ENCODE assay signal across 30 cellular contexts in genomic region chr15:24948495-24948894, GRCh38. TPM values are rescaled to one million over a fixed set of nuclear protein-coding genes. Genes with fewer than 3 reads are reported as not detected.
A peak's percentile ranks its signal among the peaks of the same experiment; 100 is the strongest.
DNase-seq lines count a peak whose midpoint lies in the region; ATAC-seq, FAIRE-seq and TF ChIP-seq lines count a peak whose summit lies in the region.
"Had no signal": no experiment of that assay in that cellular context is flagged by ENCODE, and none has a peak within 500 bp of the region (broad histone marks: within the 10 kb centered on the region; RNA-seq: fewer than 3 reads in every experiment).

No MANE protein-coding gene starts in this region.

- TF ChIP-seq EP300 in HepG2 (IDR thresholded peaks at IDR 0.05; ENCODE audit: low read depth in 2 of 2, low read length in 2 of 2) (no peak), HepG2 (CRISPR knock-in tag; IDR thresholded peaks at IDR 0.05; ENCODE audit: borderline replicate concordance) (no peak)

- H3K9me3 ChIP-seq in HepG2 (ENCODE audit: low read length): peaks cover 14% of the 10 kb centered on the region
- H3K9me3 ChIP-seq in right lobe of liver: no peaks in the 10 kb centered on the region
- H3K9me3 ChIP-seq: A549, BE2C had no signal

- H3K79me2 ChIP-seq in HepG2 (ENCODE audit: insufficient read depth, low read length): no peaks in the 10 kb centered on the region

- H3K27me3 ChIP-seq in HepG2 (ENCODE audit: control insufficient read depth in 1 of 2, insufficient read depth in 2 of 2, low read length in 2 of 2) (no peaks in the 10 kb centered on the region), right lobe of liver (no peaks in the 10 kb centered on the region)
- H3K27me3 ChIP-seq: BE2C; BLaER1; BLaER1 treated with 17β-estradiol and CSF1 and Interleukin-3, amounts not matched to agents 10 nM and 100 nM had no signal

- TF ChIP-seq RAD21 in HepG2 (CRISPR knock-in tag; IDR thresholded peaks at IDR 0.05): no peak

- H3K4me3 ChIP-seq in HepG2 (replicated peaks in 1 of 3; ENCODE audit: insufficient read depth in 1 of 3, low read depth in 2 of 3, low read length in 3 of 3): no peak overlapping the region
- H3K4me3 ChIP-seq in right lobe of liver: no peak overlapping the region
- H3K4me3 ChIP-seq: A549; BLaER1; BLaER1 treated with 17β-estradiol and CSF1 and Interleukin-3, amounts not matched to agents 10 nM and 100 nM had no signal

- H2AFZ ChIP-seq in HepG2 (ENCODE audit: low read length): no peak overlapping the region

- BruUV-seq in HepG2 (replicated peaks; lab: Mats Ljungman, UMichigan): no TSS peak

- intact Hi-C loops in HepG2 (cut with micrococcal nuclease; ENCODE audit: unreplicated experiment): no loop called here
- intact Hi-C loops in right lobe of liver (cut with DNase I): no loop called here

- in situ Hi-C loops in HepG2 (cut with HindIII; ENCODE audit: extremely low pct_ligation_motif_present, low pct_unique_long_range_greater_than_20kb): no loop called here

- no peak overlapping the region for H3K4me2 ChIP-seq in HepG2 (ENCODE audit: low read depth, low read length)
- H3K4me2 ChIP-seq: A549; BLaER1; BLaER1 treated with 17β-estradiol and CSF1 and Interleukin-3, amounts not matched to agents 10 nM and 100 nM had no signal

- DNase-seq in HepG2 (ENCODE audit: low spot score): no peak
- no peak for DNase-seq in right lobe of liver
- DNase-seq: 8988T; ACHN; AML-193; BE2C; C1 segment of cervical spinal cord; Caco-2; Calu3; CD4-positive, alpha-beta memory T cell; CD4-positive, alpha-beta T cell; CD4-positive, CD25-positive, alpha-beta regulatory T cell; CD8-positive, alpha-beta memory T cell; CD8-positive, alpha-beta T cell; COR-L47; DMS 273 treated with DMSO at 0.1 percent for 48 hours; DMS153; DMS53; DMS79; DMS79 treated with DMSO at 0.1 percent for 48 hours; DND-41; EL had no signal

- H3K27ac ChIP-seq in HepG2 (ENCODE audit: extremely low read length, insufficient read depth, low read length) (no peak overlapping the region), right lobe of liver (no peak overlapping the region)
- H3K27ac ChIP-seq: 22Rv1; A549; BLaER1; BLaER1 treated with 17β-estradiol and CSF1 and Interleukin-3, amounts not matched to agents 10 nM and 100 nM; C4-2B had no signal

- no peak for TF ChIP-seq CTCF in HepG2 (CRISPR knock-in tag; IDR thresholded peaks at IDR 0.05)
- no peak for TF ChIP-seq CTCF in right lobe of liver (IDR thresholded peaks at IDR 0.05)

- TF ChIP-seq POLR2A in HepG2 (IDR thresholded peaks at IDR 0.05; ENCODE audit: insufficient read depth in 1 of 2, low read depth in 2 of 2, low read length in 2 of 2) (no peak), right lobe of liver (IDR thresholded peaks at IDR 0.05) (no peak)

- H4K20me1 ChIP-seq in HepG2 (ENCODE audit: insufficient read depth, low read length): no peaks in the 10 kb centered on the region
- H4K20me1 ChIP-seq: BLaER1; BLaER1 treated with 17β-estradiol and CSF1 and Interleukin-3, amounts not matched to agents 10 nM and 100 nM had no signal

- peaks cover 35% of the 10 kb centered on the region for H3K4me1 ChIP-seq in HepG2 (ENCODE audit: insufficient read depth, low read length)
- no peaks in the 10 kb centered on the region for H3K4me1 ChIP-seq in right lobe of liver
- H3K4me1 ChIP-seq: A549, BE2C, Caco-2 had no signal

- no peak for FAIRE-seq in HepG2 (lab: Jason Lieb, UNC)
- FAIRE-seq: A204.1, A549, D721Med had no signal

- no peak overlapping the region for H3K9ac ChIP-seq in HepG2 (ENCODE audit: insufficient read depth, low read depth, low read length)
- H3K9ac ChIP-seq: BLaER1; BLaER1 treated with 17β-estradiol and CSF1 and Interleukin-3, amounts not matched to agents 10 nM and 100 nM had no signal

- no peak for ATAC-seq in HepG2
- no peak for ATAC-seq in right lobe of liver
- ATAC-seq: A549; CD8-positive, alpha-beta T cell had no signal

- no peaks in the 10 kb centered on the region for H3K36me3 ChIP-seq in HepG2 (replicated peaks in 1 of 2; ENCODE audit: control insufficient read depth in 1 of 2, insufficient read depth in 2 of 2, low read length in 2 of 2)
- no peaks in the 10 kb centered on the region for H3K36me3 ChIP-seq in right lobe of liver
- H3K36me3 ChIP-seq: BE2C; BLaER1; BLaER1 treated with 17β-estradiol and CSF1 and Interleukin-3, amounts not matched to agents 10 nM and 100 nM had no signal

- POLR2A ChIA-PET in HepG2 (lab: Yijun Ruan, JAX): no interaction called here

- WGBS in HepG2 (ENCODE audit: low lambda C conversion rate): 37% methylated on average over 3 of the region's 3 CpGs
- 51% methylated on average over 3 of the region's 3 CpGs for WGBS in right lobe of liver (ENCODE audit: insufficient coverage, low coverage, low lambda C conversion rate, missing lambda C conversion rate)

- CTCF ChIA-PET in HepG2 (lab: Yijun Ruan, JAX; ENCODE audit: low intra/inter-chr PET ratio, low total read pairs): no interaction called here

TF ChIP-seq in HepG2, 621 proteins besides CTCF, POLR2A, EP300 and RAD21 (continues in another document):
- TF ChIP-seq NFYC (CRISPR knock-in tag; IDR thresholded peaks at IDR 0.05) (no peak), IRX3 (CRISPR knock-in tag; IDR thresholded peaks at IDR 0.05; ENCODE audit: borderline replicate concordance, low read depth) (no peak), MAFK (conservative IDR thresholded peaks at IDR 0.05 in 1 of 2, IDR thresholded peaks at IDR 0.05 in 1 of 2; ENCODE audit: low read length in 2 of 2) (peak; percentile 62 to 66)

RNA-seq across cellular contexts. Expression of gene SNRPN, which starts 6.3 kb away (rescaled TPM):
- total RNA-seq in HepG2 (2016; rRNA removed; fragmentation: Illumina TruSeq; extraction: Trizol): 208 and 212 TPM in 2 replicates
- 102 and 134 TPM in 2 replicates for total RNA-seq in HepG2 (2016; cell fraction: cytosol; rRNA removed; fragmentation: Illumina TruSeq; extraction: Trizol; ENCODE audit: low read depth)
- total RNA-seq in HepG2 (2016; cell fraction: insoluble cytoplasmic fraction; rRNA removed; fragmentation: Illumina TruSeq; extraction: Trizol): 189 and 210 TPM in 2 replicates
- 191 and 246 TPM in 2 replicates for total RNA-seq in HepG2 (2016; cell fraction: membrane; rRNA removed; fragmentation: Illumina TruSeq; extraction: Trizol)
- total RNA-seq in HepG2 (2016; cell fraction: nucleus; rRNA removed; fragmentation: Illumina TruSeq; extraction: Trizol): 98.0 and 107 TPM in 2 replicates
- polyA plus RNA-seq in HepG2 (2011; rRNA removed): 133 and 140 TPM in 2 replicates
- 149 and 162 TPM in 2 replicates for polyA plus RNA-seq in HepG2 (2011; cell fraction: cytosol; rRNA removed)
- polyA plus RNA-seq in HepG2 (2011; cell fraction: nucleus; rRNA removed): 82.0 and 95.1 TPM in 2 replicates
- 126 and 133 TPM in 2 replicates for polyA plus RNA-seq in HepG2 (2012)
- 114 and 153 TPM in 2 replicates for polyA plus RNA-seq in HepG2 (2016; cell fraction: cytosol; fragmentation: Illumina TruSeq; extraction: Trizol; ENCODE audit: low read depth)
- polyA plus RNA-seq in HepG2 (2016; cell fraction: insoluble cytoplasmic fraction; fragmentation: Illumina TruSeq; extraction: Trizol; ENCODE audit: low read depth): 172 and 194 TPM in 2 replicates
- polyA plus RNA-seq in HepG2 (2016; cell fraction: membrane; fragmentation: Illumina TruSeq; extraction: Trizol; ENCODE audit: low read depth): 173 and 213 TPM in 2 replicates
- polyA plus RNA-seq in HepG2 (2016; cell fraction: nucleus; fragmentation: Illumina TruSeq; extraction: Trizol; ENCODE audit: insufficient read depth, low read depth): 136 and 145 TPM in 2 replicates
- polyA minus RNA-seq in HepG2 (2011; rRNA and poly(A)+ RNA removed; ENCODE audit: low replicate concordance): 0.49 and 125 TPM in 2 replicates
- polyA minus RNA-seq in HepG2 (2011; cell fraction: cytosol; rRNA and poly(A)+ RNA removed): 56.9 and 65.0 TPM in 2 replicates
- 134 and 139 TPM in 2 replicates for polyA minus RNA-seq in HepG2 (2011; cell fraction: nucleus; rRNA and poly(A)+ RNA removed)
- total RNA-seq in right lobe of liver: 10 to 100 TPM; 21.7 to 37.7 (median 30.4) TPM
- total RNA-seq: Calu3 had no signal

RNA-seq across cellular contexts. Expression of gene SNURF, which starts 6.3 kb away (rescaled TPM):
- total RNA-seq in HepG2 (2016; rRNA removed; fragmentation: Illumina TruSeq; extraction: Trizol): 7.6 and 10.2 TPM in 2 replicates
- 1.5 and 2.2 TPM in 2 replicates for total RNA-seq in HepG2 (2016; cell fraction: cytosol; rRNA removed; fragmentation: Illumina TruSeq; extraction: Trizol; ENCODE audit: low read depth)
- total RNA-seq in HepG2 (2016; cell fraction: insoluble cytoplasmic fraction; rRNA removed; fragmentation: Illumina TruSeq; extraction: Trizol): 8.7 and 13.6 TPM in 2 replicates
- 0.93 and 5.9 TPM in 2 replicates for total RNA-seq in HepG2 (2016; cell fraction: membrane; rRNA removed; fragmentation: Illumina TruSeq; extraction: Trizol)
- total RNA-seq in HepG2 (2016; cell fraction: nucleus; rRNA removed; fragmentation: Illumina TruSeq; extraction: Trizol): 19.5 and 20.4 TPM in 2 replicates
- 2.1 and 2.4 TPM in 2 replicates for polyA plus RNA-seq in HepG2 (2011; rRNA removed)
- polyA plus RNA-seq in HepG2 (2011; cell fraction: cytosol; rRNA removed): 1.6 and 3.5 TPM in 2 replicates
- 1.3 and 3.0 TPM in 2 replicates for polyA plus RNA-seq in HepG2 (2011; cell fraction: nucleus; rRNA removed)
- 71.6 and 98.2 TPM in 2 replicates for polyA plus RNA-seq in HepG2 (2012)
- polyA plus RNA-seq in HepG2 (2016; cell fraction: cytosol; fragmentation: Illumina TruSeq; extraction: Trizol; ENCODE audit: low read depth): 3.5 and 7.6 TPM in 2 replicates
- 11.7 and 15.8 TPM in 2 replicates for polyA plus RNA-seq in HepG2 (2016; cell fraction: insoluble cytoplasmic fraction; fragmentation: Illumina TruSeq; extraction: Trizol; ENCODE audit: low read depth)
- polyA plus RNA-seq in HepG2 (2016; cell fraction: membrane; fragmentation: Illumina TruSeq; extraction: Trizol; ENCODE audit: low read depth): 2.1 and 4.6 TPM in 2 replicates
- 5.9 and 6.6 TPM in 2 replicates for polyA plus RNA-seq in HepG2 (2016; cell fraction: nucleus; fragmentation: Illumina TruSeq; extraction: Trizol; ENCODE audit: insufficient read depth, low read depth)
- 5.2 TPM in 1 of 2 replicates, not detected in the other for polyA minus RNA-seq in HepG2 (2011; rRNA and poly(A)+ RNA removed; ENCODE audit: low replicate concordance)
- 5.1 and 8.9 TPM in 2 replicates for polyA minus RNA-seq in HepG2 (2011; cell fraction: cytosol; rRNA and poly(A)+ RNA removed)
- polyA minus RNA-seq in HepG2 (2011; cell fraction: nucleus; rRNA and poly(A)+ RNA removed): 46.2 and 51.5 TPM in 2 replicates
- 1 to 10 TPM in 4 of 6 experiments, under 1 TPM in 1, not detected in 1; 0.99 to 5.1 (median 2.6) TPM for total RNA-seq in right lobe of liver
- total RNA-seq: A172, Calu3 had no signal
